ENCODE assay signal across 1 cellular context in genomic region chr5:139273572-139274264, GRCh38.
TF ChIP-seq lines count a peak whose summit lies in the region.

No MANE protein-coding gene starts in this region.

TF ChIP-seq in WTC11, 78 proteins besides CTCF, POLR2A, EP300 and RAD21 (continued from another document and continues in another):
- TF ChIP-seq ZNF532 (CRISPR knock-in tag; IDR thresholded peaks at IDR 0.05; ENCODE audit: borderline replicate concordance) (no peak), ZNF232 (CRISPR knock-in tag; IDR thresholded peaks at IDR 0.05) (peak; percentile 72; the same call in 1 of the 2 replicates), FOXP4 (CRISPR knock-in tag; IDR thresholded peaks at IDR 0.05) (no peak; the same call in 1 of the 2 replicates), ELF4 (CRISPR knock-in tag; IDR thresholded peaks at IDR 0.05; ENCODE audit: low read depth) (no peak), ZNF317 (CRISPR knock-in tag; IDR thresholded peaks at IDR 0.05; ENCODE audit: borderline replicate concordance, low read depth) (no peak), PREB (CRISPR knock-in tag; IDR thresholded peaks at IDR 0.05; ENCODE audit: borderline replicate concordance) (peak; percentile 43; the same call in 1 of the 2 replicates), CDX4 (CRISPR knock-in tag; IDR thresholded peaks at IDR 0.05; ENCODE audit: borderline replicate concordance) (no peak), ATF1 (CRISPR knock-in tag; IDR thresholded peaks at IDR 0.05) (no peak), JAZF1 (CRISPR knock-in tag; IDR thresholded peaks at IDR 0.05) (no peak), RELA (CRISPR knock-in tag; IDR thresholded peaks at IDR 0.05; ENCODE audit: borderline replicate concordance) (peak; percentile 74; the same call in 1 of the 2 replicates), CREM (CRISPR knock-in tag; IDR thresholded peaks at IDR 0.05) (no peak), SOX15 (CRISPR knock-in tag; IDR thresholded peaks at IDR 0.05) (no peak), KAT7 (CRISPR knock-in tag; IDR thresholded peaks at IDR 0.05; ENCODE audit: borderline replicate concordance) (0 out of 2 replicates have a peak, but pooled peaks have one; percentile 80), EMX1 (CRISPR knock-in tag; IDR thresholded peaks at IDR 0.05) (no peak), FOXJ3 (CRISPR knock-in tag; IDR thresholded peaks at IDR 0.05; ENCODE audit: borderline replicate concordance) (no peak), ZNF138 (CRISPR knock-in tag; conservative IDR thresholded peaks at IDR 0.05) (no peak), OVOL2 (CRISPR knock-in tag; IDR thresholded peaks at IDR 0.05; ENCODE audit: borderline replicate concordance) (no peak), ZNF396 (CRISPR knock-in tag; IDR thresholded peaks at IDR 0.05; ENCODE audit: borderline replicate concordance) (no peak), ZMAT4 (CRISPR knock-in tag; IDR thresholded peaks at IDR 0.05) (no peak), CBFB (CRISPR knock-in tag; IDR thresholded peaks at IDR 0.05; ENCODE audit: low read depth) (no peak), GTF2I (CRISPR knock-in tag; conservative IDR thresholded peaks at IDR 0.05) (no peak), MYBL2 (CRISPR knock-in tag; IDR thresholded peaks at IDR 0.05) (0 out of 2 replicates have a peak, but pooled peaks have one; percentile 57), ZNF263 (CRISPR knock-in tag; IDR thresholded peaks at IDR 0.05; ENCODE audit: low read depth) (no peak), CREB1 (CRISPR knock-in tag; IDR thresholded peaks at IDR 0.05) (peak; percentile 37; the same call in 1 of the 2 replicates), MAX (CRISPR knock-in tag; IDR thresholded peaks at IDR 0.05) (peak; percentile 97), SP1 (CRISPR knock-in tag; conservative IDR thresholded peaks at IDR 0.05) (peak; percentile 94), ARID4B (CRISPR knock-in tag; IDR thresholded peaks at IDR 0.05; ENCODE audit: borderline replicate concordance) (peak; percentile 65; the same call in 1 of the 2 replicates), NFATC4 (CRISPR knock-in tag; IDR thresholded peaks at IDR 0.05) (no peak), ZNF121 (CRISPR knock-in tag; IDR thresholded peaks at IDR 0.05) (no peak), ZBTB21 (CRISPR knock-in tag; IDR thresholded peaks at IDR 0.05; ENCODE audit: borderline replicate concordance) (no peak), NR2C2 (CRISPR knock-in tag; IDR thresholded peaks at IDR 0.05) (no peak), IRF2 (CRISPR knock-in tag; IDR thresholded peaks at IDR 0.05; ENCODE audit: borderline replicate concordance, low read depth) (0 out of 2 replicates have a peak, but pooled peaks have one; percentile 22)
- TF ChIP-seq, protein P1, sequence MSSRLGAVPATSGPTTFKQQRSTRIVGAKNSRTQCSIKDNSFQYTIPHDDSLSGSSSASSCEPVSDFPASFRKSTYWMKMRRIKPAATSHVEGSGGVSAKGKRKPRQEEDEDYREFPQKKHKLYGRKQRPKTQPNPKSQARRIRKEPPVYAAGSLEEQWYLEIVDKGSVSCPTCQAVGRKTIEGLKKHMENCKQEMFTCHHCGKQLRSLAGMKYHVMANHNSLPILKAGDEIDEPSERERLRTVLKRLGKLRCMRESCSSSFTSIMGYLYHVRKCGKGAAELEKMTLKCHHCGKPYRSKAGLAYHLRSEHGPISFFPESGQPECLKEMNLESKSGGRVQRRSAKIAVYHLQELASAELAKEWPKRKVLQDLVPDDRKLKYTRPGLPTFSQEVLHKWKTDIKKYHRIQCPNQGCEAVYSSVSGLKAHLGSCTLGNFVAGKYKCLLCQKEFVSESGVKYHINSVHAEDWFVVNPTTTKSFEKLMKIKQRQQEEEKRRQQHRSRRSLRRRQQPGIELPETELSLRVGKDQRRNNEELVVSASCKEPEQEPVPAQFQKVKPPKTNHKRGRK (CRISPR knock-in tag; IDR thresholded peaks at IDR 0.05; ENCODE audit: borderline replicate concordance) = no peak
- TF ChIP-seq, protein P2, sequence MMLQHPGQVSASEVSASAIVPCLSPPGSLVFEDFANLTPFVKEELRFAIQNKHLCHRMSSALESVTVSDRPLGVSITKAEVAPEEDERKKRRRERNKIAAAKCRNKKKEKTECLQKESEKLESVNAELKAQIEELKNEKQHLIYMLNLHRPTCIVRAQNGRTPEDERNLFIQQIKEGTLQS (CRISPR knock-in tag; conservative IDR thresholded peaks at IDR 0.05) = no peak
- TF ChIP-seq, protein P3, sequence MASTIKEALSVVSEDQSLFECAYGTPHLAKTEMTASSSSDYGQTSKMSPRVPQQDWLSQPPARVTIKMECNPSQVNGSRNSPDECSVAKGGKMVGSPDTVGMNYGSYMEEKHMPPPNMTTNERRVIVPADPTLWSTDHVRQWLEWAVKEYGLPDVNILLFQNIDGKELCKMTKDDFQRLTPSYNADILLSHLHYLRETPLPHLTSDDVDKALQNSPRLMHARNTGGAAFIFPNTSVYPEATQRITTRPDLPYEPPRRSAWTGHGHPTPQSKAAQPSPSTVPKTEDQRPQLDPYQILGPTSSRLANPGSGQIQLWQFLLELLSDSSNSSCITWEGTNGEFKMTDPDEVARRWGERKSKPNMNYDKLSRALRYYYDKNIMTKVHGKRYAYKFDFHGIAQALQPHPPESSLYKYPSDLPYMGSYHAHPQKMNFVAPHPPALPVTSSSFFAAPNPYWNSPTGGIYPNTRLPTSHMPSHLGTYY (CRISPR knock-in tag; IDR thresholded peaks at IDR 0.05) = no peak
- TF ChIP-seq, protein P4, sequence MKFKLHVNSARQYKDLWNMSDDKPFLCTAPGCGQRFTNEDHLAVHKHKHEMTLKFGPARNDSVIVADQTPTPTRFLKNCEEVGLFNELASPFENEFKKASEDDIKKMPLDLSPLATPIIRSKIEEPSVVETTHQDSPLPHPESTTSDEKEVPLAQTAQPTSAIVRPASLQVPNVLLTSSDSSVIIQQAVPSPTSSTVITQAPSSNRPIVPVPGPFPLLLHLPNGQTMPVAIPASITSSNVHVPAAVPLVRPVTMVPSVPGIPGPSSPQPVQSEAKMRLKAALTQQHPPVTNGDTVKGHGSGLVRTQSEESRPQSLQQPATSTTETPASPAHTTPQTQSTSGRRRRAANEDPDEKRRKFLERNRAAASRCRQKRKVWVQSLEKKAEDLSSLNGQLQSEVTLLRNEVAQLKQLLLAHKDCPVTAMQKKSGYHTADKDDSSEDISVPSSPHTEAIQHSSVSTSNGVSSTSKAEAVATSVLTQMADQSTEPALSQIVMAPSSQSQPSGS (CRISPR knock-in tag; IDR thresholded peaks at IDR 0.05; ENCODE audit: borderline replicate concordance, low read depth) = no peak
- TF ChIP-seq, protein P5, sequence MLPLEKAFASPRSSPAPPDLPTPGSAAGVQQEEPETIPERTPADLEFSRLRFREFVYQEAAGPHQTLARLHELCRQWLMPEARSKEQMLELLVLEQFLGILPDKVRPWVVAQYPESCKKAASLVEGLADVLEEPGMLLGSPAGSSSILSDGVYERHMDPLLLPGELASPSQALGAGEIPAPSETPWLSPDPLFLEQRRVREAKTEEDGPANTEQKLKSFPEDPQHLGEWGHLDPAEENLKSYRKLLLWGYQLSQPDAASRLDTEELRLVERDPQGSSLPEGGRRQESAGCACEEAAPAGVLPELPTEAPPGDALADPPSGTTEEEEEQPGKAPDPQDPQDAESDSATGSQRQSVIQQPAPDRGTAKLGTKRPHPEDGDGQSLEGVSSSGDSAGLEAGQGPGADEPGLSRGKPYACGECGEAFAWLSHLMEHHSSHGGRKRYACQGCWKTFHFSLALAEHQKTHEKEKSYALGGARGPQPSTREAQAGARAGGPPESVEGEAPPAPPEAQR (CRISPR knock-in tag; IDR thresholded peaks at IDR 0.05) = no peak
